9 cellular contexts compared by ENCODE assay signal in genomic region chr5:157308826-157309465, GRCh38. TPM values are rescaled to one million over a fixed set of nuclear protein-coding genes. Genes with fewer than 3 reads are reported as not detected.
DNase-seq lines count a peak whose midpoint lies in the region; FAIRE-seq and TF ChIP-seq lines count a peak whose summit lies in the region.
"Had no signal": no experiment of that assay in that cellular context is flagged by ENCODE, and none has a peak within 500 bp of the region (broad histone marks: within the 10 kb centered on the region; RNA-seq: fewer than 3 reads in every experiment).

No MANE protein-coding gene starts in this region.

- TF ChIP-seq POLR2A in GM12891 (IDR thresholded peaks at IDR 0.05; ENCODE audit: low read depth, low read length) (0 out of 2 replicates have a peak, but pooled peaks have one; percentile 1), sigmoid colon (IDR thresholded peaks at IDR 0.05) (no peak)

- no peak overlapping the region for H3K27ac ChIP-seq in 22Rv1
- H3K27ac ChIP-seq in sigmoid colon: no peak overlapping the region
- H3K27ac ChIP-seq: gastrocnemius medialis had no signal

- TF ChIP-seq EP300 in sigmoid colon (IDR thresholded peaks at IDR 0.05): no peak

- intact Hi-C loops in sigmoid colon (cut with DNase I): loop anchor here (1.0 kb wide), 1 partner anchor 56 kb away; no protein-coding TSS in a partner anchor

- H3K4me3 ChIP-seq in cardiac fibroblast (replicated peaks in 1 of 2; ENCODE audit: low read depth in 2 of 2, low read length in 2 of 2) (no peak overlapping the region), sigmoid colon (no peak overlapping the region)
- H3K4me3 ChIP-seq: gastrocnemius medialis had no signal

- H3K36me3 ChIP-seq in sigmoid colon: no peaks in the 10 kb centered on the region
- H3K36me3 ChIP-seq: gastrocnemius medialis had no signal

- no peaks in the 10 kb centered on the region for H3K27me3 ChIP-seq in sigmoid colon
- H3K27me3 ChIP-seq: gastrocnemius medialis had no signal

- no peaks in the 10 kb centered on the region for H3K4me1 ChIP-seq in sigmoid colon
- H3K4me1 ChIP-seq: gastrocnemius medialis had no signal

- TF ChIP-seq CTCF in 22Rv1 (IDR thresholded peaks at IDR 0.05) (0 out of 2 replicates have a peak, but pooled peaks have one; percentile 7), cardiac fibroblast (IDR thresholded peaks at IDR 0.05; ENCODE audit: low read depth, low read length) (no peak), sigmoid colon (IDR thresholded peaks at IDR 0.05) (no peak)

- DNase-seq in GM12891 (ENCODE audit: insufficient read length, low spot score) (no peak), HS-5 (ENCODE audit: low read depth) (peak; percentile 13), cardiac fibroblast (ENCODE audit: low read depth in 2 of 2) (peak; percentile 28 to 75), NCI-H1694 (lab: John Stamatoyannopoulos, UW) (no peak), sigmoid colon (no peak), Kasumi-1 (lab: John Stamatoyannopoulos, UW) (no peak), putamen (ENCODE audit: low spot score) (no peak)
- DNase-seq: gastrocnemius medialis had no signal

- peak; percentile 72 for FAIRE-seq in GM12891 (lab: Jason Lieb, UNC)

- 28 to 48% methylated on average over 8 of the region's 8 CpGs for WGBS in sigmoid colon, 2 donors

- H3K9me3 ChIP-seq in sigmoid colon: no peaks in the 10 kb centered on the region
- H3K9me3 ChIP-seq: gastrocnemius medialis had no signal

TF ChIP-seq in GM12891, 5 proteins besides CTCF, POLR2A, EP300 and RAD21:
- no peak for TF ChIP-seq POLR2AphosphoS5 (IDR thresholded peaks at IDR 0.05; ENCODE audit: low read depth, low read length)
- no peak for TF ChIP-seq TAF1 (IDR thresholded peaks at IDR 0.05; ENCODE audit: low read depth, low read length)
- no peak for TF ChIP-seq PAX5 (IDR thresholded peaks at IDR 0.05; ENCODE audit: insufficient read depth, low read length, severe bottlenecking)
- TF ChIP-seq POU2F2 (IDR thresholded peaks at IDR 0.05; ENCODE audit: low read depth, low read length): no peak
- no peak for TF ChIP-seq SPI1 (IDR thresholded peaks at IDR 0.05; ENCODE audit: low read depth, low read length)

RNA-seq across cellular contexts. Expression of gene CYFIP2, which starts 43.0 kb away (rescaled TPM):
- polyA plus RNA-seq in GM12891 (2012; ENCODE audit: low read depth, missing spikeins): 99.2 TPM
- total RNA-seq in sigmoid colon: 10 to 100 TPM; 13.8 to 37.8 (median 29.3) TPM
- polyA plus RNA-seq in sigmoid colon: 10 to 100 TPM in 1 of 3 donors, 1 to 10 TPM in 2; 4.8 to 38.1 (median 8.1) TPM

Comparison
In these comparisons a context has a peak if more than half of its experiments do, and no peak if none do; other contexts are left out.
1. DNase-seq: peak in HS-5 (single experiment) and cardiac fibroblast (2 of 2); none in GM12891 (single experiment), NCI-H1694 (single experiment), sigmoid colon (single experiment), Kasumi-1 (0 of 2) and putamen (single experiment).